ENCODE assay signal across 1 cellular context in the genomic region with DNA sequence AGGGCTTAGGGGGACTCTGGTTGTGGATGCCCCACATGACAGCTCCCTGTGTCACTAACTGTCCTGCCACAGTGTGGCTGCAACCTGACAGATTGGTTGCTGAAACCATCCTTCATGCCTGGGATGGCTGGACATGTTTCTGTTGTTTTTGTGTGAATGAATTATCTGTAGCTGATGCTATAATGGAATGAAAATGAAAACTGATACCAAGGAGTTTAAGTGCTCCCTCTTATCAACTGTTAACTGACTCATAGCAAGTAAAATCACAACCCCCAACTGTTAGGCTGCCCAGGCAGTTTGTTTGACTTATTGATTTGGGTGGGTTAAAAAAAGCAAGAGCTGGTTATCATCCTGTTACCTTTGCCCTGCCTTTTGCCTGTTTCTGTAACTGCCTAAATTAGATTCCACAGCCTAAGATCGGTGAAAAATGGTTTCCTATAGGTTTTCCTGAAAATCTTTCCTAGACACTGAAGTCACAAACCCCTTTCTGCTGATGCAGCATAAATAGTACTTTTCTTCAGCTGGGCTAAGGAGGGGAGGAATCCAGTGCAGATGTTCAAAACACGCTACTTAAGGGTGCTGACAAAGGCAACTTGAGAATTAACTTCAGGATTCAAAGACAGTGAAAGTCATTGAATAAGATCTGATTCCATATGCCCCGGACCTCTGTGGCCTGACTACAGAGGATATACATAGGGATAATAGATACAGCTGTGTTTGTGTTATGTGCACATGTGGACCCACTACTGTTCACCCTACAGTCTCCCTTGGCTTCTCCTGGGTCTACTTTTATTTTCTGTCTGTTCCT.
A peak's percentile ranks its signal among the peaks of the same experiment; 100 is the strongest.
TF ChIP-seq lines count a peak whose summit lies in the region.

No MANE protein-coding gene starts in this region.

TF ChIP-seq in HepG2, 621 proteins besides CTCF, POLR2A, EP300 and RAD21 (continued from another document and continues in another):
- TF ChIP-seq, protein P1, sequence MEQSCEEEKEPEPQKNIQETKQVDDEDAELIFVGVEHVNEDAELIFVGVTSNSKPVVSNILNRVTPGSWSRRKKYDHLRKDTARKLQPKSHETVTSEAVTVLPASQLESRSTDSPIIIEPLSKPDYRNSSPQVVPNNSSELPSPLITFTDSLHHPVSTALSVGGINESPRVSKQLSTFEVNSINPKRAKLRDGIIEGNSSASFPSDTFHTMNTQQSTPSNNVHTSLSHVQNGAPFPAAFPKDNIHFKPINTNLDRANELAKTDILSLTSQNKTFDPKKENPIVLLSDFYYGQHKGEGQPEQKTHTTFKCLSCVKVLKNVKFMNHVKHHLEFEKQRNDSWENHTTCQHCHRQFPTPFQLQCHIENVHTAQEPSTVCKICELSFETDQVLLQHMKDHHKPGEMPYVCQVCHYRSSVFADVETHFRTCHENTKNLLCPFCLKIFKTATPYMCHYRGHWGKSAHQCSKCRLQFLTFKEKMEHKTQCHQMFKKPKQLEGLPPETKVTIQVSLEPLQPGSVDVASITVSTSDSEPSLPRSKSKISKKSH (CRISPR knock-in tag; IDR thresholded peaks at IDR 0.05; ENCODE audit: borderline replicate concordance): no peak
- TF ChIP-seq, protein P2, sequence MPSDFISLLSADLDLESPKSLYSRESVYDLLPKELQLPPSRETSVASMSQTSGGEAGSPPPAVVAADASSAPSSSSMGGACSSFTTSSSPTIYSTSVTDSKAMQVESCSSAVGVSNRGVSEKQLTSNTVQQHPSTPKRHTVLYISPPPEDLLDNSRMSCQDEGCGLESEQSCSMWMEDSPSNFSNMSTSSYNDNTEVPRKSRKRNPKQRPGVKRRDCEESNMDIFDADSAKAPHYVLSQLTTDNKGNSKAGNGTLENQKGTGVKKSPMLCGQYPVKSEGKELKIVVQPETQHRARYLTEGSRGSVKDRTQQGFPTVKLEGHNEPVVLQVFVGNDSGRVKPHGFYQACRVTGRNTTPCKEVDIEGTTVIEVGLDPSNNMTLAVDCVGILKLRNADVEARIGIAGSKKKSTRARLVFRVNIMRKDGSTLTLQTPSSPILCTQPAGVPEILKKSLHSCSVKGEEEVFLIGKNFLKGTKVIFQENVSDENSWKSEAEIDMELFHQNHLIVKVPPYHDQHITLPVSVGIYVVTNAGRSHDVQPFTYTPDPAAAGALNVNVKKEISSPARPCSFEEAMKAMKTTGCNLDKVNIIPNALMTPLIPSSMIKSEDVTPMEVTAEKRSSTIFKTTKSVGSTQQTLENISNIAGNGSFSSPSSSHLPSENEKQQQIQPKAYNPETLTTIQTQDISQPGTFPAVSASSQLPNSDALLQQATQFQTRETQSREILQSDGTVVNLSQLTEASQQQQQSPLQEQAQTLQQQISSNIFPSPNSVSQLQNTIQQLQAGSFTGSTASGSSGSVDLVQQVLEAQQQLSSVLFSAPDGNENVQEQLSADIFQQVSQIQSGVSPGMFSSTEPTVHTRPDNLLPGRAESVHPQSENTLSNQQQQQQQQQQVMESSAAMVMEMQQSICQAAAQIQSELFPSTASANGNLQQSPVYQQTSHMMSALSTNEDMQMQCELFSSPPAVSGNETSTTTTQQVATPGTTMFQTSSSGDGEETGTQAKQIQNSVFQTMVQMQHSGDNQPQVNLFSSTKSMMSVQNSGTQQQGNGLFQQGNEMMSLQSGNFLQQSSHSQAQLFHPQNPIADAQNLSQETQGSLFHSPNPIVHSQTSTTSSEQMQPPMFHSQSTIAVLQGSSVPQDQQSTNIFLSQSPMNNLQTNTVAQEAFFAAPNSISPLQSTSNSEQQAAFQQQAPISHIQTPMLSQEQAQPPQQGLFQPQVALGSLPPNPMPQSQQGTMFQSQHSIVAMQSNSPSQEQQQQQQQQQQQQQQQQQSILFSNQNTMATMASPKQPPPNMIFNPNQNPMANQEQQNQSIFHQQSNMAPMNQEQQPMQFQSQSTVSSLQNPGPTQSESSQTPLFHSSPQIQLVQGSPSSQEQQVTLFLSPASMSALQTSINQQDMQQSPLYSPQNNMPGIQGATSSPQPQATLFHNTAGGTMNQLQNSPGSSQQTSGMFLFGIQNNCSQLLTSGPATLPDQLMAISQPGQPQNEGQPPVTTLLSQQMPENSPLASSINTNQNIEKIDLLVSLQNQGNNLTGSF (CRISPR knock-in tag; IDR thresholded peaks at IDR 0.05): no peak
- TF ChIP-seq, protein P3, sequence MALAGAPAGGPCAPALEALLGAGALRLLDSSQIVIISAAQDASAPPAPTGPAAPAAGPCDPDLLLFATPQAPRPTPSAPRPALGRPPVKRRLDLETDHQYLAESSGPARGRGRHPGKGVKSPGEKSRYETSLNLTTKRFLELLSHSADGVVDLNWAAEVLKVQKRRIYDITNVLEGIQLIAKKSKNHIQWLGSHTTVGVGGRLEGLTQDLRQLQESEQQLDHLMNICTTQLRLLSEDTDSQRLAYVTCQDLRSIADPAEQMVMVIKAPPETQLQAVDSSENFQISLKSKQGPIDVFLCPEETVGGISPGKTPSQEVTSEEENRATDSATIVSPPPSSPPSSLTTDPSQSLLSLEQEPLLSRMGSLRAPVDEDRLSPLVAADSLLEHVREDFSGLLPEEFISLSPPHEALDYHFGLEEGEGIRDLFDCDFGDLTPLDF (CRISPR knock-in tag; IDR thresholded peaks at IDR 0.05): no peak
- TF ChIP-seq, protein P4, sequence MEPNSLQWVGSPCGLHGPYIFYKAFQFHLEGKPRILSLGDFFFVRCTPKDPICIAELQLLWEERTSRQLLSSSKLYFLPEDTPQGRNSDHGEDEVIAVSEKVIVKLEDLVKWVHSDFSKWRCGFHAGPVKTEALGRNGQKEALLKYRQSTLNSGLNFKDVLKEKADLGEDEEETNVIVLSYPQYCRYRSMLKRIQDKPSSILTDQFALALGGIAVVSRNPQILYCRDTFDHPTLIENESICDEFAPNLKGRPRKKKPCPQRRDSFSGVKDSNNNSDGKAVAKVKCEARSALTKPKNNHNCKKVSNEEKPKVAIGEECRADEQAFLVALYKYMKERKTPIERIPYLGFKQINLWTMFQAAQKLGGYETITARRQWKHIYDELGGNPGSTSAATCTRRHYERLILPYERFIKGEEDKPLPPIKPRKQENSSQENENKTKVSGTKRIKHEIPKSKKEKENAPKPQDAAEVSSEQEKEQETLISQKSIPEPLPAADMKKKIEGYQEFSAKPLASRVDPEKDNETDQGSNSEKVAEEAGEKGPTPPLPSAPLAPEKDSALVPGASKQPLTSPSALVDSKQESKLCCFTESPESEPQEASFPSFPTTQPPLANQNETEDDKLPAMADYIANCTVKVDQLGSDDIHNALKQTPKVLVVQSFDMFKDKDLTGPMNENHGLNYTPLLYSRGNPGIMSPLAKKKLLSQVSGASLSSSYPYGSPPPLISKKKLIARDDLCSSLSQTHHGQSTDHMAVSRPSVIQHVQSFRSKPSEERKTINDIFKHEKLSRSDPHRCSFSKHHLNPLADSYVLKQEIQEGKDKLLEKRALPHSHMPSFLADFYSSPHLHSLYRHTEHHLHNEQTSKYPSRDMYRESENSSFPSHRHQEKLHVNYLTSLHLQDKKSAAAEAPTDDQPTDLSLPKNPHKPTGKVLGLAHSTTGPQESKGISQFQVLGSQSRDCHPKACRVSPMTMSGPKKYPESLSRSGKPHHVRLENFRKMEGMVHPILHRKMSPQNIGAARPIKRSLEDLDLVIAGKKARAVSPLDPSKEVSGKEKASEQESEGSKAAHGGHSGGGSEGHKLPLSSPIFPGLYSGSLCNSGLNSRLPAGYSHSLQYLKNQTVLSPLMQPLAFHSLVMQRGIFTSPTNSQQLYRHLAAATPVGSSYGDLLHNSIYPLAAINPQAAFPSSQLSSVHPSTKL (CRISPR knock-in tag; IDR thresholded peaks at IDR 0.05): peak; percentile 85
- TF ChIP-seq, protein P5, sequence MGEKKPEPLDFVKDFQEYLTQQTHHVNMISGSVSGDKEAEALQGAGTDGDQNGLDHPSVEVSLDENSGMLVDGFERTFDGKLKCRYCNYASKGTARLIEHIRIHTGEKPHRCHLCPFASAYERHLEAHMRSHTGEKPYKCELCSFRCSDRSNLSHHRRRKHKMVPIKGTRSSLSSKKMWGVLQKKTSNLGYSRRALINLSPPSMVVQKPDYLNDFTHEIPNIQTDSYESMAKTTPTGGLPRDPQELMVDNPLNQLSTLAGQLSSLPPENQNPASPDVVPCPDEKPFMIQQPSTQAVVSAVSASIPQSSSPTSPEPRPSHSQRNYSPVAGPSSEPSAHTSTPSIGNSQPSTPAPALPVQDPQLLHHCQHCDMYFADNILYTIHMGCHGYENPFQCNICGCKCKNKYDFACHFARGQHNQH (CRISPR knock-in tag; IDR thresholded peaks at IDR 0.05): peak; percentile 40; the same call in 1 of the 2 replicates
- TF ChIP-seq, protein P6, sequence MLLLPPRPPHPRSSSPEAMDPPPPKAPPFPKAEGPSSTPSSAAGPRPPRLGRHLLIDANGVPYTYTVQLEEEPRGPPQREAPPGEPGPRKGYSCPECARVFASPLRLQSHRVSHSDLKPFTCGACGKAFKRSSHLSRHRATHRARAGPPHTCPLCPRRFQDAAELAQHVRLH (CRISPR knock-in tag; IDR thresholded peaks at IDR 0.05; ENCODE audit: borderline replicate concordance, low read depth): no peak
- TF ChIP-seq, protein P7, sequence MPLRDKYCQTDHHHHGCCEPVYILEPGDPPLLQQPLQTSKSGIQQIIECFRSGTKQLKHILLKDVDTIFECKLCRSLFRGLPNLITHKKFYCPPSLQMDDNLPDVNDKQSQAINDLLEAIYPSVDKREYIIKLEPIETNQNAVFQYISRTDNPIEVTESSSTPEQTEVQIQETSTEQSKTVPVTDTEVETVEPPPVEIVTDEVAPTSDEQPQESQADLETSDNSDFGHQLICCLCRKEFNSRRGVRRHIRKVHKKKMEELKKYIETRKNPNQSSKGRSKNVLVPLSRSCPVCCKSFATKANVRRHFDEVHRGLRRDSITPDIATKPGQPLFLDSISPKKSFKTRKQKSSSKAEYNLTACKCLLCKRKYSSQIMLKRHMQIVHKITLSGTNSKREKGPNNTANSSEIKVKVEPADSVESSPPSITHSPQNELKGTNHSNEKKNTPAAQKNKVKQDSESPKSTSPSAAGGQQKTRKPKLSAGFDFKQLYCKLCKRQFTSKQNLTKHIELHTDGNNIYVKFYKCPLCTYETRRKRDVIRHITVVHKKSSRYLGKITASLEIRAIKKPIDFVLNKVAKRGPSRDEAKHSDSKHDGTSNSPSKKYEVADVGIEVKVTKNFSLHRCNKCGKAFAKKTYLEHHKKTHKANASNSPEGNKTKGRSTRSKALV (CRISPR knock-in tag; IDR thresholded peaks at IDR 0.05): peak; percentile 78; the same call in 1 of the 2 replicates
- TF ChIP-seq ZNF703 (CRISPR knock-in tag; IDR thresholded peaks at IDR 0.05; ENCODE audit: borderline replicate concordance): no peak
- TF ChIP-seq KDM4B (CRISPR knock-in tag; IDR thresholded peaks at IDR 0.05): no peak
- no peak for TF ChIP-seq BHLHE40 (IDR thresholded peaks at IDR 0.05; ENCODE audit: low read length)
- TF ChIP-seq SOX6 (IDR thresholded peaks at IDR 0.05): no peak
- peak; percentile 87 for TF ChIP-seq SOX6 (CRISPR knock-in tag; IDR thresholded peaks at IDR 0.05)
- TF ChIP-seq RELA (CRISPR knock-in tag; IDR thresholded peaks at IDR 0.05): no peak
- no peak for TF ChIP-seq ZNF121 (CRISPR knock-in tag; IDR thresholded peaks at IDR 0.05)
- TF ChIP-seq JARID2 (CRISPR knock-in tag; IDR thresholded peaks at IDR 0.05; ENCODE audit: insufficient replicate concordance): no peak
- 0 out of 2 replicates have a peak, but pooled peaks have one; percentile 58 for TF ChIP-seq ZSCAN9 (CRISPR knock-in tag; IDR thresholded peaks at IDR 0.05; ENCODE audit: borderline replicate concordance)
- no peak for TF ChIP-seq HES4 (CRISPR knock-in tag; IDR thresholded peaks at IDR 0.05; ENCODE audit: borderline replicate concordance)
- no peak for TF ChIP-seq SP2 (CRISPR knock-in tag; IDR thresholded peaks at IDR 0.05)
- 0 out of 2 replicates have a peak, but pooled peaks have one; percentile 76 for TF ChIP-seq ZNF354B (CRISPR knock-in tag; IDR thresholded peaks at IDR 0.05)
- no peak for TF ChIP-seq ATF1 (CRISPR knock-in tag; IDR thresholded peaks at IDR 0.05)
- peak; percentile 83 for TF ChIP-seq SIX4 (CRISPR knock-in tag; IDR thresholded peaks at IDR 0.05)
- TF ChIP-seq ZNF143 (CRISPR knock-in tag; IDR thresholded peaks at IDR 0.05): no peak
- TF ChIP-seq, protein P8, sequence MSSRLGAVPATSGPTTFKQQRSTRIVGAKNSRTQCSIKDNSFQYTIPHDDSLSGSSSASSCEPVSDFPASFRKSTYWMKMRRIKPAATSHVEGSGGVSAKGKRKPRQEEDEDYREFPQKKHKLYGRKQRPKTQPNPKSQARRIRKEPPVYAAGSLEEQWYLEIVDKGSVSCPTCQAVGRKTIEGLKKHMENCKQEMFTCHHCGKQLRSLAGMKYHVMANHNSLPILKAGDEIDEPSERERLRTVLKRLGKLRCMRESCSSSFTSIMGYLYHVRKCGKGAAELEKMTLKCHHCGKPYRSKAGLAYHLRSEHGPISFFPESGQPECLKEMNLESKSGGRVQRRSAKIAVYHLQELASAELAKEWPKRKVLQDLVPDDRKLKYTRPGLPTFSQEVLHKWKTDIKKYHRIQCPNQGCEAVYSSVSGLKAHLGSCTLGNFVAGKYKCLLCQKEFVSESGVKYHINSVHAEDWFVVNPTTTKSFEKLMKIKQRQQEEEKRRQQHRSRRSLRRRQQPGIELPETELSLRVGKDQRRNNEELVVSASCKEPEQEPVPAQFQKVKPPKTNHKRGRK (CRISPR knock-in tag; IDR thresholded peaks at IDR 0.05): no peak
- no peak for TF ChIP-seq MIER3 (CRISPR knock-in tag; IDR thresholded peaks at IDR 0.05; ENCODE audit: borderline replicate concordance)
- peak; percentile 87 for TF ChIP-seq HNF4A (CRISPR knock-in tag; IDR thresholded peaks at IDR 0.05)
- TF ChIP-seq NFIB (CRISPR knock-in tag; IDR thresholded peaks at IDR 0.05; ENCODE audit: borderline replicate concordance): no peak
- no peak for TF ChIP-seq BRCA1 (CRISPR knock-in tag; IDR thresholded peaks at IDR 0.05)
- TF ChIP-seq, protein P9, sequence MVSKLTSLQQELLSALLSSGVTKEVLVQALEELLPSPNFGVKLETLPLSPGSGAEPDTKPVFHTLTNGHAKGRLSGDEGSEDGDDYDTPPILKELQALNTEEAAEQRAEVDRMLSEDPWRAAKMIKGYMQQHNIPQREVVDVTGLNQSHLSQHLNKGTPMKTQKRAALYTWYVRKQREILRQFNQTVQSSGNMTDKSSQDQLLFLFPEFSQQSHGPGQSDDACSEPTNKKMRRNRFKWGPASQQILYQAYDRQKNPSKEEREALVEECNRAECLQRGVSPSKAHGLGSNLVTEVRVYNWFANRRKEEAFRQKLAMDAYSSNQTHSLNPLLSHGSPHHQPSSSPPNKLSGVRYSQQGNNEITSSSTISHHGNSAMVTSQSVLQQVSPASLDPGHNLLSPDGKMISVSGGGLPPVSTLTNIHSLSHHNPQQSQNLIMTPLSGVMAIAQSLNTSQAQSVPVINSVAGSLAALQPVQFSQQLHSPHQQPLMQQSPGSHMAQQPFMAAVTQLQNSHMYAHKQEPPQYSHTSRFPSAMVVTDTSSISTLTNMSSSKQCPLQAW (CRISPR knock-in tag; IDR thresholded peaks at IDR 0.05): peak; percentile 72; the same call in 1 of the 2 replicates
- no peak for TF ChIP-seq CEBPB (IDR thresholded peaks at IDR 0.05; ENCODE audit: borderline replicate concordance, low read depth, low read length)
- peak; percentile 63 for TF ChIP-seq PHF5A (CRISPR knock-in tag; IDR thresholded peaks at IDR 0.05; ENCODE audit: low read depth, unreplicated experiment)
- no peak for TF ChIP-seq CENPT (CRISPR knock-in tag; IDR thresholded peaks at IDR 0.05; ENCODE audit: low read depth)
- no peak for TF ChIP-seq TMF1 (CRISPR knock-in tag; IDR thresholded peaks at IDR 0.05; ENCODE audit: low read depth)
- no peak for TF ChIP-seq PRMT3 (CRISPR knock-in tag; IDR thresholded peaks at IDR 0.05; ENCODE audit: borderline replicate concordance, low read depth)
- TF ChIP-seq KAT8 (CRISPR knock-in tag; IDR thresholded peaks at IDR 0.05): 0 out of 2 replicates have a peak, but pooled peaks have one; percentile 48
- TF ChIP-seq ZNF530 (CRISPR knock-in tag; IDR thresholded peaks at IDR 0.05; ENCODE audit: low read depth): no peak
- TF ChIP-seq ZNF570 (CRISPR knock-in tag; IDR thresholded peaks at IDR 0.05; ENCODE audit: borderline replicate concordance): no peak
- TF ChIP-seq RARA (CRISPR knock-in tag; IDR thresholded peaks at IDR 0.05): peak; percentile 89
- no peak for TF ChIP-seq KMT2B (CRISPR knock-in tag; IDR thresholded peaks at IDR 0.05)
- no peak; the same call in 1 of the 2 replicates for TF ChIP-seq SIN3A (IDR thresholded peaks at IDR 0.05; ENCODE audit: borderline replicate concordance, low read depth, low read length)
- no peak for TF ChIP-seq MTF1 (CRISPR knock-in tag; IDR thresholded peaks at IDR 0.05)
- TF ChIP-seq ZNF460 (CRISPR knock-in tag; IDR thresholded peaks at IDR 0.05; ENCODE audit: borderline replicate concordance): no peak
